In genomic region chr22:40597541-40598453, GRCh38 we compare ENCODE assay signal across 12 cellular contexts. TPM values are rescaled to one million over a fixed set of nuclear protein-coding genes. Genes with fewer than 3 reads are reported as not detected.
DNase-seq lines count a peak whose midpoint lies in the region; ATAC-seq and TF ChIP-seq lines count a peak whose summit lies in the region.
"Had no signal": no experiment of that assay in that cellular context is flagged by ENCODE, and none has a peak within 500 bp of the region (broad histone marks: within the 10 kb centered on the region; RNA-seq: fewer than 3 reads in every experiment).

No MANE protein-coding gene starts in this region.

- BruUV-seq in OCI-LY7 (replicated peaks; lab: Mats Ljungman, UMichigan), result no TSS peak

- H3K4me2 ChIP-seq in OCI-LY7 (ENCODE audit: low read length), result peak overlapping the region; percentile 50

- CTCF ChIA-PET in OCI-LY7 (lab: Charles Lee; ENCODE audit: unreplicated experiment), result no interaction called here

- intact Hi-C loops in OCI-LY7 (cut with micrococcal nuclease; ENCODE audit: unreplicated experiment), result no loop called here

- peaks cover 61% of the 10 kb centered on the region; the same call in 1 of the 2 replicates for H3K79me2 ChIP-seq in OCI-LY7 (ENCODE audit: insufficient read depth, low read depth, low read length)

- no peak overlapping the region for H3K4me3 ChIP-seq in OCI-LY7 (ENCODE audit: low read depth, low read length, poor library complexity, severe bottlenecking)
- no peak overlapping the region for H3K4me3 ChIP-seq in epithelial cell of esophagus (ENCODE audit: low read length)
- H3K4me3 ChIP-seq: Peyer's patch had no signal

- H4K20me1 ChIP-seq in OCI-LY7 (ENCODE audit: insufficient read depth, low read length), result 0 out of 2 replicates have a peak, but pooled peaks cover 7% of the 10 kb centered on the region

- DNase-seq in AG20443 (ENCODE audit: low spot score) (peak; percentile 34), OCI-LY7 (ENCODE audit: low spot score) (no peak), epithelial cell of esophagus (ENCODE audit: low read depth) (peak; percentile 80), midbrain (lab: John Stamatoyannopoulos, UW) (peak; percentile 19), NCI-H82 (lab: John Stamatoyannopoulos, UW) (no peak)
- DNase-seq: activated naive CD4-positive, alpha-beta T cell treated with anti-CD3 and anti-CD28 coated beads, Interleukin-2, amount 50 U/mL, for 16 hours; BE2C; NCI-H146; Peyer's patch had no signal

- no peak overlapping the region for H2AFZ ChIP-seq in OCI-LY7 (ENCODE audit: low read length)

- ATAC-seq in HG03095 (IDR thresholded peaks at IDR 0.05; ENCODE audit: unreplicated experiment) (no peak), GM18868 (IDR thresholded peaks at IDR 0.05; ENCODE audit: unreplicated experiment) (no peak), HG02759 (IDR thresholded peaks at IDR 0.05; ENCODE audit: unreplicated experiment) (no peak)

- no peaks in the 10 kb centered on the region for H3K9me3 ChIP-seq in OCI-LY7 (ENCODE audit: low read length)
- H3K9me3 ChIP-seq: BE2C, Peyer's patch had no signal

- no peak overlapping the region for H3K27ac ChIP-seq in OCI-LY7 (ENCODE audit: low read depth, low read length, poor library complexity, severe bottlenecking)
- H3K27ac ChIP-seq: Peyer's patch had no signal

- no peaks in the 10 kb centered on the region for H3K9me2 ChIP-seq in OCI-LY7 (ENCODE audit: insufficient read depth, low read length)

- no peak for TF ChIP-seq CTCF in OCI-LY7 (conservative IDR thresholded peaks at IDR 0.05; ENCODE audit: low read length)
- no peak for TF ChIP-seq CTCF in epithelial cell of esophagus (IDR thresholded peaks at IDR 0.05; ENCODE audit: insufficient read depth, low read depth, low read length, missing control alignments)

- peaks cover 52% of the 10 kb centered on the region for H3K4me1 ChIP-seq in OCI-LY7 (ENCODE audit: insufficient read depth, low read length, poor library complexity, severe bottlenecking)

- H3K36me3 ChIP-seq in OCI-LY7 (ENCODE audit: insufficient read depth, low read length), result no peaks in the 10 kb centered on the region
- H3K36me3 ChIP-seq: BE2C, Peyer's patch had no signal

- POLR2A ChIA-PET in OCI-LY7 (lab: Charles Lee), result interaction anchor here (0.6 to 1.4 kb wide), 6 partner anchors 9 to 59 kb away, joined by 3 to 5 read pairs (median 3); no protein-coding TSS in a partner anchor

RNA-seq across cellular contexts. Expression of gene MRTFA, which starts 38.7 kb away (rescaled TPM):
- total RNA-seq in OCI-LY7 (2014; rRNA removed; shearing (Covaris generic)), result 25.6 and 47.7 TPM in 2 replicates
- 60.4 and 66.9 TPM in 2 replicates for total RNA-seq in OCI-LY7 (2022)

Comparison
In these comparisons a context has a peak if more than half of its experiments do, and no peak if none do; other contexts are left out.
1. DNase-seq: peak in AG20443 (single experiment), epithelial cell of esophagus (single experiment) and midbrain (single experiment); none in OCI-LY7 (single experiment) and NCI-H82 (single experiment).